10 cellular contexts compared by ENCODE assay signal in genomic region chr1:183281039-183281438, GRCh38.
DNase-seq lines count a peak whose midpoint lies in the region; ATAC-seq and TF ChIP-seq lines count a peak whose summit lies in the region.
"Had no signal": no experiment of that assay in that cellular context is flagged by ENCODE, and none has a peak within 500 bp of the region (broad histone marks: within the 10 kb centered on the region; RNA-seq: fewer than 3 reads in every experiment).

No MANE protein-coding gene starts in this region.

- H3K4me3 ChIP-seq in epithelial cell of esophagus (ENCODE audit: low read length): no peak overlapping the region
- H3K4me3 ChIP-seq in neural progenitor cell: no peak overlapping the region

- H3K27ac Mint-ChIP-seq in CD14-positive monocyte (peak overlapping the region; percentile 94 to 99 (median 98)), neural progenitor cell (no peak overlapping the region)

- peaks cover 5% of the 10 kb centered on the region for H3K4me1 ChIP-seq in neural progenitor cell

- no peaks in the 10 kb centered on the region for H3K36me3 ChIP-seq in neural progenitor cell

- no peaks in the 10 kb centered on the region for H3K27me3 ChIP-seq in neural progenitor cell

- H3K9me3 Mint-ChIP-seq in CD14-positive monocyte (peaks cover 0 to 2% (median 0%) of the 10 kb centered on the region in 7 donors), neural progenitor cell (no peaks in the 10 kb centered on the region)
- H3K9me3 Mint-ChIP-seq: naive B cell had no signal

- intact Hi-C loops in CD14-positive monocyte (cut with micrococcal nuclease): loop anchor here (5.0 to 10.0 kb wide), 3 partner anchors 261 to 401 kb away; no protein-coding TSS in a partner anchor

- no peak overlapping the region for H3K27ac ChIP-seq in neural progenitor cell
- H3K27ac ChIP-seq: C4-2B had no signal

- peaks cover 0 to 3% (median 2%) of the 10 kb centered on the region in 3 donors for H3K27me3 Mint-ChIP-seq in CD14-positive monocyte (ENCODE audit: low read depth in 3 of 3)
- H3K27me3 Mint-ChIP-seq in neural progenitor cell (ENCODE audit: insufficient read depth, low read depth): peaks cover 6% of the 10 kb centered on the region

- H3K4me3 Mint-ChIP-seq in CD14-positive monocyte (no peak overlapping the region), neural progenitor cell (no peak overlapping the region)
- H3K4me3 Mint-ChIP-seq: naive B cell had no signal

- no peaks in the 10 kb centered on the region for H3K9me3 ChIP-seq in neural progenitor cell (ENCODE audit: low read depth)

- H3F3A ChIP-seq in neural progenitor cell (ENCODE audit: low read depth): no peaks in the 10 kb centered on the region

- H4K20me1 ChIP-seq in neural progenitor cell (ENCODE audit: low read depth): no peaks in the 10 kb centered on the region

- no peak overlapping the region for H2AFZ ChIP-seq in neural progenitor cell (replicated peaks)

- H3K9ac ChIP-seq in neural progenitor cell: no peak overlapping the region

- no peak overlapping the region for H3K4me2 ChIP-seq in neural progenitor cell

- DNase-seq in CD14-positive monocyte (ENCODE audit: low spot score) (no peak), NCI-H460 (ENCODE audit: extremely low read depth, low read depth) (peak; percentile 92), epithelial cell of esophagus (ENCODE audit: low read depth) (peak; percentile 55), neural progenitor cell (ENCODE audit: low spot score) (peak; percentile 21), NCI-H2029 treated with DMSO at 0.1 percent for 48 hours (lab: John Stamatoyannopoulos, UW) (no peak), NCI-H1436 (lab: John Stamatoyannopoulos, UW) (no peak)

- ATAC-seq in GM21529 (IDR thresholded peaks at IDR 0.05; ENCODE audit: unreplicated experiment) (no peak), HG03139 (IDR thresholded peaks at IDR 0.05; ENCODE audit: unreplicated experiment) (no peak)

- H3K4me1 Mint-ChIP-seq in CD14-positive monocyte (peaks cover 38% of the 10 kb centered on the region), neural progenitor cell (peaks cover 38% of the 10 kb centered on the region)

- no peaks in the 10 kb centered on the region for H3K36me3 Mint-ChIP-seq in CD14-positive monocyte
- no peaks in the 10 kb centered on the region for H3K36me3 Mint-ChIP-seq in neural progenitor cell
- H3K36me3 Mint-ChIP-seq: naive B cell had no signal

- H3K79me2 ChIP-seq in neural progenitor cell (ENCODE audit: low read depth): no peaks in the 10 kb centered on the region

- TF ChIP-seq CTCF in CD14-positive monocyte (IDR thresholded peaks at IDR 0.05): no peak
- no peak for TF ChIP-seq CTCF in epithelial cell of esophagus (IDR thresholded peaks at IDR 0.05; ENCODE audit: insufficient read depth, low read depth, low read length, missing control alignments)
- TF ChIP-seq CTCF in neural progenitor cell (IDR thresholded peaks at IDR 0.05): no peak

Comparison
In these comparisons a context has a peak if more than half of its experiments do, and no peak if none do; other contexts are left out.
1. DNase-seq: peak in NCI-H460 (single experiment), epithelial cell of esophagus (single experiment) and neural progenitor cell (single experiment); none in CD14-positive monocyte (single experiment), NCI-H2029 treated with DMSO at 0.1 percent for 48 hours (single experiment) and NCI-H1436 (single experiment).